In the genomic region with DNA sequence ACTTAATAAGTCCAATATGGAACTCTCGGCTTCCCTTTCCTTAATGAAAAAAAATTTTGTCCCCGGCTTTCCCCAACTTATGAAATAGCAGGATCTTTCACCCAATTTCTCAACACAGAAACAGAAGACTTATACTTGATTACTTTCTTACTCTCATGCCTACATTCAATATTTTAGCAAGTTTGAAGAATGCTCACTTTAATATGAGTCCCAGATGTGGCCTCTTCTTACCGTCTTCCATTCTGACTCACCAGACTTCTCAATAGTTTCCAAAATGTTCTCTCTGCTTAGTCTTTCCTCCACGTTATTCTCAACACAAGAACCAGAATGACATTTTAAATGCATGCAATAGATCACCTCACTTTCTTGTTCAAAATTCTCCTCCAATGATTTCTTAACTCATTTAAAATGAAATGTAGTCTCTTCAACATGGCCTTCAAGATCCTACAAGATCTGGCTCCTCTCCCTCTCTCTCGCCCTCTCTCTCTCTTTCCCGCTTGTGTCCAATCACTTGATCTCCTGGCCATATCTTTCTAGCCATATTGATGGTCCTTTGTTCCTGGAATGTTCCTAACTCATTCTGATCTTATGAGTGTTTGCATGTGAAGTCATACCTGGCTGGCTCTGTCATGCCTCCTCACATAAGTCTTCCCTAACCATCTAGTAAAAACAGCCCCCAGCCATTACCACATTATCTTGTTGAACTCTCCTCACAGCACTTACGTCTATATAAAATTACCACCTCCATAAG, we compare ENCODE assay signal across 34 cellular contexts.
DNase-seq lines count a peak whose midpoint lies in the region; ATAC-seq, FAIRE-seq and TF ChIP-seq lines count a peak whose summit lies in the region.
"Had no signal": no experiment of that assay in that cellular context is flagged by ENCODE, and none has a peak within 500 bp of the region (broad histone marks: within the 10 kb centered on the region; RNA-seq: fewer than 3 reads in every experiment).

No MANE protein-coding gene starts in this region.

- intact Hi-C loops in mammary epithelial cell (cut with micrococcal nuclease) (loop anchor here (1.0 to 5.0 kb wide), 3 partner anchors 14 to 79 kb away; no protein-coding TSS in a partner anchor), breast epithelium (cut with DNase I; ENCODE audit: low total_unique reads) (no loop called here), uterus (cut with DNase I; ENCODE audit: low total_unique reads) (no loop called here)

- H3K36me3 ChIP-seq in mammary epithelial cell (ENCODE audit: insufficient read depth, low read length), result no peaks in the 10 kb centered on the region
- no peaks in the 10 kb centered on the region for H3K36me3 ChIP-seq in breast epithelium
- H3K36me3 ChIP-seq in astrocyte (ENCODE audit: insufficient read depth, low read length), result no peaks in the 10 kb centered on the region
- no peaks in the 10 kb centered on the region for H3K36me3 ChIP-seq in uterus
- H3K36me3 ChIP-seq: esophagus squamous epithelium, ovary, thoracic aorta had no signal

- 85% methylated on average over 7 of the region's 7 CpGs for WGBS in mammary epithelial cell (ENCODE audit: low coverage, missing lambda C conversion rate)

- peaks cover 2% of the 10 kb centered on the region for H3K36me3 Mint-ChIP-seq in astrocyte (ENCODE audit: low read depth, unreplicated experiment)

- H3K27ac ChIP-seq in mammary epithelial cell (ENCODE audit: insufficient read depth, low read depth, low read length), result peak overlapping the region; percentile 15
- H3K27ac ChIP-seq in breast epithelium, result no peak overlapping the region
- no peak overlapping the region for H3K27ac ChIP-seq in astrocyte (ENCODE audit: low read depth, low read length)
- no peak overlapping the region for H3K27ac ChIP-seq in foreskin keratinocyte
- peak overlapping the region; percentile 61 to 67 for H3K27ac ChIP-seq in uterus
- H3K27ac ChIP-seq: esophagus squamous epithelium, ovary, thoracic aorta had no signal

- FAIRE-seq in astrocyte (lab: Jason Lieb, UNC), result peak; percentile 45
- FAIRE-seq: G401.6, small intestine, urothelium cell line had no signal

- no peak overlapping the region for H3K27ac Mint-ChIP-seq in astrocyte (ENCODE audit: unreplicated experiment)
- H3K27ac Mint-ChIP-seq: activated CD8-positive, alpha-beta memory T cell treated with anti-CD3 and anti-CD28 coated beads, Interleukin-2, amount 10 ng/mL, durations not matched to agents 7 days and 5 days; B cell; CD8-positive, alpha-beta memory T cell had no signal

- no peak for TF ChIP-seq CTCF in mammary epithelial cell (conservative IDR thresholded peaks at IDR 0.05 in 1 of 2, IDR thresholded peaks at IDR 0.05 in 1 of 2; ENCODE audit: extremely low read depth in 1 of 2, insufficient read depth in 1 of 2, low read depth in 1 of 2, low read length in 2 of 2)
- TF ChIP-seq CTCF in breast epithelium (IDR thresholded peaks at IDR 0.05), result no peak
- TF ChIP-seq CTCF in astrocyte (IDR thresholded peaks at IDR 0.05; ENCODE audit: insufficient read depth, low read depth, low read length), result no peak
- TF ChIP-seq CTCF in foreskin keratinocyte (conservative IDR thresholded peaks at IDR 0.05), result no peak
- no peak for TF ChIP-seq CTCF in uterus (IDR thresholded peaks at IDR 0.05)

- H3K4me1 ChIP-seq in mammary epithelial cell (ENCODE audit: insufficient read depth, low read length) (peaks cover 15% of the 10 kb centered on the region), breast epithelium (no peaks in the 10 kb centered on the region), astrocyte (ENCODE audit: insufficient read depth, low read length) (no peaks in the 10 kb centered on the region), foreskin keratinocyte (no peaks in the 10 kb centered on the region), uterus (peaks cover 0 to 3% of the 10 kb centered on the region in 2 donors)
- H3K4me1 ChIP-seq: esophagus squamous epithelium had no signal

- ATAC-seq in foreskin keratinocyte (peak; percentile 60), HG03135 (IDR thresholded peaks at IDR 0.05; ENCODE audit: unreplicated experiment) (no peak), HG03280 (IDR thresholded peaks at IDR 0.05; ENCODE audit: unreplicated experiment) (no peak)
- ATAC-seq: activated CD8-positive, alpha-beta memory T cell treated with anti-CD3 and anti-CD28 coated beads, Interleukin-2, amount 10 ng/mL, durations not matched to agents 7 days and 5 days; activated T-cell treated with anti-CD3 and anti-CD28 coated beads, Interleukin-2, amount 50 U/mL, for 4 hours; left lobe of liver; PC-3; stimulated activated naive CD8-positive, alpha-beta T cell treated with anti-CD3 and anti-CD28 coated beads, Interleukin-15, Interleukin-2, amounts not matched to agents 100 U/mL and 50 U/mL, for 24 hours had no signal

- DNase-seq in mammary epithelial cell, result peak; percentile 63
- DNase-seq in breast epithelium (ENCODE audit: low spot score in 2 of 2), result no peak
- no peak for DNase-seq in astrocyte (ENCODE audit: low read depth)
- peak; percentile 47 to 90 for DNase-seq in foreskin keratinocyte
- peak in 1 of 2 donors; percentile 45 for DNase-seq in uterus
- DNase-seq in activated CD4-positive, alpha-beta T cell treated with anti-CD3 and anti-CD28 coated beads, Interleukin-2, amount 50 U/mL, for 1 hour, result no peak
- DNase-seq: 8988T; activated CD4-positive, alpha-beta T cell treated with anti-CD3 and anti-CD28 coated beads, Interleukin-2, amount 50 U/mL, for 4 hours; activated CD8-positive, alpha-beta memory T cell treated with anti-CD3 and anti-CD28 coated beads, Interleukin-2, amount 10 ng/mL, durations not matched to agents 7 days and 5 days; activated gamma-delta T cell treated with Interleukin-2 at 50 U/mL for 16 hours; activated T-cell treated with anti-CD3 and anti-CD28 coated beads, Interleukin-2, amount 50 U/mL, for 4 hours; CD8-positive, alpha-beta memory T cell; DMS53; esophagus squamous epithelium; hypothalamus; mesendoderm; MV-4-11; NCI-H1436 treated with DMSO at 0.1 percent for 48 hours; NCI-H345; NCI-H69; ovary; Right ventricle myocardium superior; small intestine; stimulated activated naive CD8-positive, alpha-beta T cell treated with anti-CD3 and anti-CD28 coated beads, Interleukin-15, Interleukin-2, amounts not matched to agents 100 U/mL and 50 U/mL, for 24 hours; T-helper 2 cell had no signal

- dilution Hi-C loops in mammary epithelial cell (cut with HindIII; ENCODE audit: low sequenced_read_pairs), result no loop called here

- no peak overlapping the region for H3K4me3 ChIP-seq in mammary epithelial cell (replicated peaks in 1 of 3; ENCODE audit: insufficient read depth in 1 of 3, low read depth in 2 of 3, low read length in 3 of 3)
- no peak overlapping the region for H3K4me3 ChIP-seq in breast epithelium
- H3K4me3 ChIP-seq in astrocyte (ENCODE audit: insufficient read depth, low read depth, low read length), result no peak overlapping the region
- H3K4me3 ChIP-seq in uterus, result no peak overlapping the region
- H3K4me3 ChIP-seq: esophagus squamous epithelium, ovary, thoracic aorta had no signal

- H3K27me3 ChIP-seq in mammary epithelial cell (ENCODE audit: insufficient read depth, low read length), result no peaks in the 10 kb centered on the region
- H3K27me3 ChIP-seq in breast epithelium, result no peaks in the 10 kb centered on the region
- H3K27me3 ChIP-seq in astrocyte (ENCODE audit: insufficient read depth, low read length), result no peaks in the 10 kb centered on the region
- H3K27me3 ChIP-seq in foreskin keratinocyte, result no peaks in the 10 kb centered on the region
- no peaks in the 10 kb centered on the region for H3K27me3 ChIP-seq in uterus
- H3K27me3 ChIP-seq: esophagus squamous epithelium, ovary had no signal

- no peaks in the 10 kb centered on the region for H3K79me2 ChIP-seq in mammary epithelial cell (ENCODE audit: insufficient read depth, low read length)
- H3K79me2 ChIP-seq in astrocyte (ENCODE audit: insufficient read depth, low read length), result no peaks in the 10 kb centered on the region

- TSS peak; percentile 94 for BruUV-seq in mammary epithelial cell (replicated peaks; lab: Mats Ljungman, UMichigan)

- H3K27me3 Mint-ChIP-seq in astrocyte (ENCODE audit: low read depth, unreplicated experiment), result no peaks in the 10 kb centered on the region
- H3K27me3 Mint-ChIP-seq: activated CD8-positive, alpha-beta memory T cell treated with anti-CD3 and anti-CD28 coated beads, Interleukin-2, amount 10 ng/mL, durations not matched to agents 7 days and 5 days; CD8-positive, alpha-beta memory T cell had no signal

- H3K9ac ChIP-seq in mammary epithelial cell (ENCODE audit: insufficient read depth, low read length), result no peak overlapping the region
- no peak overlapping the region for H3K9ac ChIP-seq in astrocyte (ENCODE audit: low read length)

- H2AFZ ChIP-seq in mammary epithelial cell (ENCODE audit: low read depth, low read length) (peak overlapping the region; percentile 57), astrocyte (ENCODE audit: low read depth, low read length) (no peak overlapping the region)

- CTCF ChIA-PET in mammary epithelial cell (lab: Charles Lee; ENCODE audit: low non-redundant PET), result no interaction called here

- peaks cover 8% of the 10 kb centered on the region for H3K9me3 Mint-ChIP-seq in astrocyte (ENCODE audit: unreplicated experiment)

- TF ChIP-seq POLR2A in breast epithelium (IDR thresholded peaks at IDR 0.05) (no peak), uterus (IDR thresholded peaks at IDR 0.05) (no peak)

- H3K4me1 Mint-ChIP-seq in astrocyte (ENCODE audit: low read depth, unreplicated experiment), result peaks cover 7% of the 10 kb centered on the region

- no peak overlapping the region for H3K4me3 Mint-ChIP-seq in astrocyte (ENCODE audit: unreplicated experiment)
- H3K4me3 Mint-ChIP-seq: activated CD8-positive, alpha-beta memory T cell treated with anti-CD3 and anti-CD28 coated beads, Interleukin-2, amount 10 ng/mL, durations not matched to agents 7 days and 5 days; activated T-cell treated with anti-CD3 and anti-CD28 coated beads, Interleukin-2, amount 50 U/mL, for 4 hours; B cell; CD8-positive, alpha-beta memory T cell; neural crest cell had no signal

- H3K9me3 ChIP-seq in mammary epithelial cell (replicated peaks; ENCODE audit: insufficient read depth, low read length) (peaks cover 9% of the 10 kb centered on the region), breast epithelium (peaks cover 4 to 6% of the 10 kb centered on the region in 2 donors), astrocyte (ENCODE audit: insufficient read depth, low read depth, low read length) (peaks cover 4% of the 10 kb centered on the region), uterus (no peaks in the 10 kb centered on the region)
- H3K9me3 ChIP-seq: ovary had no signal

- no peaks in the 10 kb centered on the region for H4K20me1 ChIP-seq in mammary epithelial cell (ENCODE audit: insufficient read depth, low read length)
- H4K20me1 ChIP-seq in astrocyte (ENCODE audit: insufficient read depth, low read length), result no peaks in the 10 kb centered on the region

- H3K4me2 ChIP-seq in mammary epithelial cell (ENCODE audit: insufficient read depth, low read depth, low read length) (no peak overlapping the region), astrocyte (ENCODE audit: low read length) (no peak overlapping the region)

- in situ Hi-C loops in mammary epithelial cell (cut with MboI; ENCODE audit: low sequenced_read_pairs in 2 of 2), result no loop called here

Comparison
In these comparisons a context has a peak if more than half of its experiments do, and no peak if none do; other contexts are left out.
1. DNase-seq: peak in mammary epithelial cell (single experiment) and foreskin keratinocyte (2 of 2); none in breast epithelium (0 of 2), astrocyte (single experiment) and activated CD4-positive, alpha-beta T cell treated with anti-CD3 and anti-CD28 coated beads, Interleukin-2, amount 50 U/mL, for 1 hour (single experiment).
2. H3K27ac ChIP-seq: peak in mammary epithelial cell (single experiment) and uterus (2 of 2); none in breast epithelium (0 of 2), astrocyte (single experiment) and foreskin keratinocyte (single experiment).